Comparison of ENCODE assay signal across 1 cellular context in genomic region chr16:27313422-27314160, GRCh38.
TF ChIP-seq lines count a peak whose summit lies in the region.

Gene IL4R (plus strand): TSS chr16:27313974. CDS start chr16:27340204, 26,230 bp downstream.

TF ChIP-seq in K562, 482 proteins besides CTCF, POLR2A, EP300 and RAD21 (continued from another document):
- TF ChIP-seq UBTF (IDR thresholded peaks at IDR 0.05; ENCODE audit: borderline replicate concordance in 1 of 2, low read depth in 2 of 2, low read length in 2 of 2) (0 out of 4 replicates have a peak, but pooled peaks of 1 of the 2 experiments have one; percentile 46), RBBP5 (IDR thresholded peaks at IDR 0.05; ENCODE audit: borderline replicate concordance, insufficient read depth, low read length, poor library complexity, severe bottlenecking) (peak; percentile 41), E2F6 (IDR thresholded peaks at IDR 0.05; ENCODE audit: borderline replicate concordance in 1 of 2, extremely low read depth in 1 of 2, insufficient read depth in 1 of 2, insufficient read length in 1 of 2, low read depth in 1 of 2, low read length in 1 of 2, poor library complexity in 1 of 2, severe bottlenecking in 1 of 2) (peak in 1 of 2 experiments; percentile 11), ESRRB (CRISPR knock-in tag; IDR thresholded peaks at IDR 0.05; ENCODE audit: borderline replicate concordance) (no peak), ZBTB9 (CRISPR knock-in tag; IDR thresholded peaks at IDR 0.05) (no peak), EP400 (IDR thresholded peaks at IDR 0.05) (no peak), EGR1 (conservative IDR thresholded peaks at IDR 0.05) (peak; percentile 93)
